Comparison of ENCODE assay signal across 9 cellular contexts in genomic region chr5:154467655-154468354, GRCh38. TPM values are rescaled to one million over a fixed set of nuclear protein-coding genes. Genes with fewer than 3 reads are reported as not detected.
DNase-seq lines count a peak whose midpoint lies in the region; ATAC-seq and TF ChIP-seq lines count a peak whose summit lies in the region.
"Had no signal": no experiment of that assay in that cellular context is flagged by ENCODE, and none has a peak within 500 bp of the region (broad histone marks: within the 10 kb centered on the region; RNA-seq: fewer than 3 reads in every experiment).

No MANE protein-coding gene starts in this region.

- no peak overlapping the region for H3K9ac ChIP-seq in SU-DHL-6 (ENCODE audit: low read length)
- H3K9ac ChIP-seq in adipocyte (ENCODE audit: low read length) = no peak overlapping the region

- TF ChIP-seq CTCF in GM12874 (IDR thresholded peaks at IDR 0.05; ENCODE audit: insufficient read depth, low read depth, low read length) = peak; percentile 82
- TF ChIP-seq CTCF in GM23338 (conservative IDR thresholded peaks at IDR 0.05; ENCODE audit: low read depth in 2 of 2) = peak; percentile 95 to 97
- TF ChIP-seq CTCF in LNCAP (IDR thresholded peaks at IDR 0.05) = peak; percentile 89
- peak; percentile 91 for TF ChIP-seq CTCF in SU-DHL-6 (IDR thresholded peaks at IDR 0.05; ENCODE audit: insufficient read depth, low read length, poor library complexity, severe bottlenecking)
- TF ChIP-seq CTCF in right atrium auricular region (IDR thresholded peaks at IDR 0.05) = peak; percentile 88 to 92
- TF ChIP-seq CTCF in sigmoid colon (IDR thresholded peaks at IDR 0.05) = peak; percentile 75 to 95 (median 79)

- no peak overlapping the region for H3K27ac ChIP-seq in GM23338 (ENCODE audit: low read depth)
- H3K27ac ChIP-seq in SU-DHL-6 (ENCODE audit: low read depth, low read length) = no peak overlapping the region
- no peak overlapping the region for H3K27ac ChIP-seq in right atrium auricular region
- peak overlapping the region in 3 of 4 donors; percentile 61 to 65 (median 62) for H3K27ac ChIP-seq in sigmoid colon

- no peak for TF ChIP-seq POLR2A in sigmoid colon (IDR thresholded peaks at IDR 0.05)

- no peak overlapping the region for H3K4me3 Mint-ChIP-seq in GM23338

- peak; percentile 90 for DNase-seq in GM23338 (ENCODE audit: low spot score)
- DNase-seq in adipocyte (ENCODE audit: low read depth) = peak; percentile 90
- peak; percentile 71 for DNase-seq in right atrium auricular region (ENCODE audit: low spot score)
- peak; percentile 89 for DNase-seq in sigmoid colon
- no peak for DNase-seq in mesenteric fat pad (ENCODE audit: low spot score)

- H3K36me3 Mint-ChIP-seq in GM23338 (ENCODE audit: low read depth) = no peaks in the 10 kb centered on the region

- H3K4me2 ChIP-seq in GM23338 (peak overlapping the region; percentile 40; the same call in 1 of the 2 replicates), SU-DHL-6 (ENCODE audit: low read depth, low read length, poor library complexity, severe bottlenecking) (no peak overlapping the region)

- peak; percentile 97 for ATAC-seq in GM23338

- no peaks in the 10 kb centered on the region for H3K79me2 ChIP-seq in GM23338 (replicated peaks; ENCODE audit: insufficient read depth)
- H3K79me2 ChIP-seq in SU-DHL-6 (ENCODE audit: insufficient read depth, low read length) = no peaks in the 10 kb centered on the region

- H3K27me3 ChIP-seq in GM23338 (ENCODE audit: insufficient read depth) = peaks cover 69% of the 10 kb centered on the region
- no peaks in the 10 kb centered on the region for H3K27me3 ChIP-seq in SU-DHL-6 (ENCODE audit: low read length)
- H3K27me3 ChIP-seq in adipocyte (replicated peaks; ENCODE audit: control insufficient read depth, insufficient read depth, low read length) = peaks cover 39% of the 10 kb centered on the region
- H3K27me3 ChIP-seq in right atrium auricular region = peaks cover 0 to 3% of the 10 kb centered on the region in 2 donors
- no peaks in the 10 kb centered on the region for H3K27me3 ChIP-seq in sigmoid colon

- no peak overlapping the region for H3K4me3 ChIP-seq in GM23338
- H3K4me3 ChIP-seq in SU-DHL-6 (ENCODE audit: insufficient read depth, low read length, poor library complexity, severe bottlenecking) = no peak overlapping the region
- H3K4me3 ChIP-seq in adipocyte (ENCODE audit: low read length) = no peak overlapping the region
- H3K4me3 ChIP-seq in right atrium auricular region = no peak overlapping the region
- H3K4me3 ChIP-seq in sigmoid colon = no peak overlapping the region

- H3K36me3 ChIP-seq in GM23338 (ENCODE audit: insufficient read depth) (no peaks in the 10 kb centered on the region), SU-DHL-6 (ENCODE audit: low read length) (no peaks in the 10 kb centered on the region), adipocyte (ENCODE audit: control insufficient read depth, insufficient read depth, low read length, severe bottlenecking) (no peaks in the 10 kb centered on the region), right atrium auricular region (no peaks in the 10 kb centered on the region), sigmoid colon (no peaks in the 10 kb centered on the region)

- H2AFZ ChIP-seq in GM23338 = peak overlapping the region; percentile 83
- H2AFZ ChIP-seq in SU-DHL-6 (ENCODE audit: low read depth, low read length, severe bottlenecking) = no peak overlapping the region

- intact Hi-C loops in sigmoid colon (cut with DNase I) = loop anchor here (1.0 to 2.0 kb wide), 2 partner anchors 53 to 142 kb away; no protein-coding TSS in a partner anchor

- no peak for TF ChIP-seq EP300 in sigmoid colon (IDR thresholded peaks at IDR 0.05)

- H3K9me3 Mint-ChIP-seq in GM23338 = no peaks in the 10 kb centered on the region

- H4K20me1 ChIP-seq in GM23338 (replicated peaks; ENCODE audit: insufficient read depth) (peaks cover 6% of the 10 kb centered on the region; the same call in 1 of the 2 replicates), SU-DHL-6 (ENCODE audit: low read depth, low read length) (no peaks in the 10 kb centered on the region)

- H3K9me3 ChIP-seq in SU-DHL-6 (ENCODE audit: insufficient read depth, low read length) (no peaks in the 10 kb centered on the region), adipocyte (ENCODE audit: control insufficient read depth, low read length) (no peaks in the 10 kb centered on the region), right atrium auricular region (no peaks in the 10 kb centered on the region), sigmoid colon (no peaks in the 10 kb centered on the region)

- no peak overlapping the region for H3K27ac Mint-ChIP-seq in GM23338

- H3K27me3 Mint-ChIP-seq in GM23338 (ENCODE audit: insufficient read depth, low read depth, poor library complexity) = peaks cover 52% of the 10 kb centered on the region

- H3K9me2 ChIP-seq in GM23338 (ENCODE audit: insufficient read depth) = no peaks in the 10 kb centered on the region
- H3K9me2 ChIP-seq in SU-DHL-6 (replicated peaks; ENCODE audit: insufficient read depth, low read length) = no peaks in the 10 kb centered on the region

- 43 to 45% methylated on average over 18 of the region's 18 CpGs for WGBS in sigmoid colon, 2 donors

- peaks cover 15% of the 10 kb centered on the region for H3K4me1 Mint-ChIP-seq in GM23338

- H3F3A ChIP-seq in GM23338 (replicated peaks; ENCODE audit: low read depth) (peaks cover 3% of the 10 kb centered on the region; the same call in 1 of the 2 replicates), SU-DHL-6 (ENCODE audit: insufficient read depth) (no peaks in the 10 kb centered on the region)

- H3K4me1 ChIP-seq in GM23338 (ENCODE audit: insufficient read depth) (peaks cover 23% of the 10 kb centered on the region), adipocyte (ENCODE audit: control insufficient read depth, insufficient read depth, low read length) (peaks cover 6% of the 10 kb centered on the region), right atrium auricular region (no peaks in the 10 kb centered on the region), sigmoid colon (peaks cover 0 to 43% (median 27%) of the 10 kb centered on the region in 4 donors)

TF ChIP-seq in GM23338, 12 proteins besides CTCF, POLR2A, EP300 and RAD21:
- TF ChIP-seq POLR2AphosphoS5 (IDR thresholded peaks at IDR 0.05; ENCODE audit: low read depth) (no peak), NANOG (IDR thresholded peaks at IDR 0.05; ENCODE audit: borderline replicate concordance) (no peak), ZNF331 (CRISPR knock-in tag; IDR thresholded peaks at IDR 0.05; ENCODE audit: low read depth) (no peak), EZH2 (IDR thresholded peaks at IDR 0.05; ENCODE audit: low read depth, unreplicated experiment) (no peak), ZNF114 (CRISPR knock-in tag; IDR thresholded peaks at IDR 0.05) (no peak), EZH2phosphoT487 (IDR thresholded peaks at IDR 0.05; ENCODE audit: unreplicated experiment) (no peak)

RNA-seq across cellular contexts. Expression of gene HAND1, which starts 10.2 kb away (rescaled TPM):
- not detected in 2 replicates for total RNA-seq in GM23338 (2014; rRNA removed; shearing (Covaris generic))
- polyA plus RNA-seq in GM23338 (2016; fragmentation: Nextera tagmentation; extraction: Ambion mirVana) (not detected in 2 replicates), sigmoid colon (1 to 10 TPM in 2 of 3 donors, not detected in 1; 2.4 to 6.8 TPM)
- total RNA-seq in right atrium auricular region (10 to 100 TPM in 1 of 2 donors, 1 to 10 TPM in 1; 4.1 to 13.8 TPM), sigmoid colon (10 to 100 TPM; 45.6 to 69.2 (median 48.9) TPM), mesenteric fat pad (not detected)
- total RNA-seq: mononuclear cell had no signal

RNA-seq across cellular contexts. Expression of gene SAP30L, which starts 22.0 kb away (rescaled TPM):
- 11.5 and 21.4 TPM in 2 replicates for total RNA-seq in GM23338 (2014; rRNA removed; shearing (Covaris generic))
- 29.3 and 36.8 TPM in 2 replicates for polyA plus RNA-seq in GM23338 (2016; fragmentation: Nextera tagmentation; extraction: Ambion mirVana)
- 10 to 100 TPM; 17.1 to 18.9 TPM for total RNA-seq in right atrium auricular region
- total RNA-seq in sigmoid colon = 10 to 100 TPM; 36.0 to 51.7 (median 42.9) TPM
- polyA plus RNA-seq in sigmoid colon = 10 to 100 TPM; 17.8 to 27.6 (median 24.5) TPM
- 34.2 TPM for total RNA-seq in mesenteric fat pad

Comparison
In these comparisons a context has a peak if more than half of its experiments do, and no peak if none do; other contexts are left out.
1. H3K27ac ChIP-seq: peak in sigmoid colon (3 of 4); none in GM23338 (single experiment), SU-DHL-6 (single experiment) and right atrium auricular region (0 of 2).
2. Peak in every context shown above with its lines, with median percentiles within 50 percentile points of each other: CTCF ChIP-seq.